ENCODE assay signal across 16 cellular contexts in genomic region chr19:58372311-58373133, GRCh38. TPM values are rescaled to one million over a fixed set of nuclear protein-coding genes. Genes with fewer than 3 reads are reported as not detected.
DNase-seq lines count a peak whose midpoint lies in the region; ATAC-seq and TF ChIP-seq lines count a peak whose summit lies in the region.
"Had no signal": no experiment of that assay in that cellular context is flagged by ENCODE, and none has a peak within 500 bp of the region (broad histone marks: within the 10 kb centered on the region; RNA-seq: fewer than 3 reads in every experiment).

No MANE protein-coding gene starts in this region.

- TF ChIP-seq CTCF in foreskin fibroblast (IDR thresholded peaks at IDR 0.05; ENCODE audit: low read depth, low read length) (peak; percentile 3), osteoblast (IDR thresholded peaks at IDR 0.05; ENCODE audit: extremely low read depth, low read depth, low read length) (peak; percentile 27)

- no peaks in the 10 kb centered on the region for H3K4me1 ChIP-seq in osteoblast (ENCODE audit: insufficient read depth, low read length)
- no peaks in the 10 kb centered on the region for H3K4me1 ChIP-seq in effector memory CD4-positive, alpha-beta T cell (ENCODE audit: control insufficient read depth, insufficient read depth, low read length, poor library complexity, severe bottlenecking)
- H3K4me1 ChIP-seq: neural progenitor cell, tibial artery had no signal

- H4K20me1 ChIP-seq in osteoblast (ENCODE audit: insufficient read depth, low read length), result no peaks in the 10 kb centered on the region

- no peak overlapping the region for H3K4me2 ChIP-seq in osteoblast (ENCODE audit: insufficient read depth, low read length)
- H3K4me2 ChIP-seq: KMS-11, neural progenitor cell, smooth muscle cell had no signal

- no peaks in the 10 kb centered on the region for H3K79me2 ChIP-seq in osteoblast (ENCODE audit: insufficient read depth, low read length)

- POLR2A ChIA-PET in activated CD4-positive, alpha-beta memory T cell treated with anti-CD3 and anti-CD28 coated beads, Interleukin-2, amount 10 ng/mL, durations not matched to agents 7 days and 5 days (lab: Charles Lee), result interaction anchor here (0.9 to 1.2 kb wide), 2 partner anchors 9 to 94 kb away, joined by 3 to 4 read pairs; partner anchors contain the start of gene ZNF8

- no peaks in the 10 kb centered on the region for H3K4me1 Mint-ChIP-seq in activated CD4-positive, alpha-beta memory T cell treated with anti-CD3 and anti-CD28 coated beads, Interleukin-2, amount 10 ng/mL, durations not matched to agents 7 days and 5 days
- no peaks in the 10 kb centered on the region for H3K4me1 Mint-ChIP-seq in stimulated activated effector memory CD8-positive, alpha-beta T cell treated with anti-CD3 and anti-CD28 coated beads, Interleukin-12 subunit alpha, Interleukin-12 subunit beta, amount 100 ng/mL, for 72 hours
- H3K4me1 Mint-ChIP-seq: neural progenitor cell had no signal

- CTCF ChIA-PET in activated CD4-positive, alpha-beta memory T cell treated with anti-CD3 and anti-CD28 coated beads, Interleukin-2, amount 10 ng/mL, durations not matched to agents 7 days and 5 days (lab: Charles Lee), result no interaction called here

- no peak overlapping the region for H3K4me3 Mint-ChIP-seq in activated CD4-positive, alpha-beta memory T cell treated with anti-CD3 and anti-CD28 coated beads, Interleukin-2, amount 10 ng/mL, durations not matched to agents 7 days and 5 days
- no peak overlapping the region for H3K4me3 Mint-ChIP-seq in stimulated activated effector memory CD8-positive, alpha-beta T cell treated with anti-CD3 and anti-CD28 coated beads, Interleukin-12 subunit alpha, Interleukin-12 subunit beta, amount 100 ng/mL, for 72 hours
- H3K4me3 Mint-ChIP-seq: activated naive CD8-positive, alpha-beta T cell treated with anti-CD3 and anti-CD28 coated beads for 36 hours; CD8-positive, alpha-beta T cell; neural progenitor cell had no signal

- no peak overlapping the region for H3K27ac Mint-ChIP-seq in activated CD4-positive, alpha-beta memory T cell treated with anti-CD3 and anti-CD28 coated beads, Interleukin-2, amount 10 ng/mL, durations not matched to agents 7 days and 5 days
- no peak overlapping the region for H3K27ac Mint-ChIP-seq in stimulated activated effector memory CD8-positive, alpha-beta T cell treated with anti-CD3 and anti-CD28 coated beads, Interleukin-12 subunit alpha, Interleukin-12 subunit beta, amount 100 ng/mL, for 72 hours
- H3K27ac Mint-ChIP-seq: activated naive CD8-positive, alpha-beta T cell treated with anti-CD3 and anti-CD28 coated beads for 36 hours; CD8-positive, alpha-beta T cell; neural progenitor cell had no signal

- H3K9me3 ChIP-seq in osteoblast (ENCODE audit: low read depth, low read length), result no peaks in the 10 kb centered on the region
- H3K9me3 ChIP-seq in effector memory CD4-positive, alpha-beta T cell (ENCODE audit: control insufficient read depth, low read length), result no peaks in the 10 kb centered on the region
- H3K9me3 ChIP-seq: tibial artery had no signal

- H3K27me3 ChIP-seq in H7 (ENCODE audit: control insufficient read depth, insufficient read depth, low read length) (no peaks in the 10 kb centered on the region), osteoblast (ENCODE audit: insufficient read depth, low read length) (no peaks in the 10 kb centered on the region)
- H3K27me3 ChIP-seq in effector memory CD4-positive, alpha-beta T cell (replicated peaks; ENCODE audit: control insufficient read depth, insufficient read depth, low read length, poor library complexity, severe bottlenecking), result no peaks in the 10 kb centered on the region
- H3K27me3 ChIP-seq: neural progenitor cell had no signal

- H3K4me3 ChIP-seq in H7 (ENCODE audit: insufficient read depth, low read depth, low read length) (no peak overlapping the region), foreskin fibroblast (ENCODE audit: low read depth in 1 of 2, low read length in 2 of 2) (no peak overlapping the region), osteoblast (ENCODE audit: insufficient read depth, low read length) (no peak overlapping the region)
- no peak overlapping the region for H3K4me3 ChIP-seq in effector memory CD4-positive, alpha-beta T cell (ENCODE audit: insufficient read depth, low read depth, low read length, poor library complexity, severe bottlenecking)
- H3K4me3 ChIP-seq: coronary artery, neural progenitor cell, smooth muscle cell, tibial artery had no signal

- H2AFZ ChIP-seq in osteoblast (ENCODE audit: low read length), result no peak overlapping the region
- H2AFZ ChIP-seq: neural progenitor cell had no signal

- DNase-seq in H7 (peak; percentile 66), RPMI8226 (peak; percentile 65), foreskin fibroblast (peak in 1 of 2 donors; percentile 39), osteoblast (ENCODE audit: insufficient read length, low spot score, missing footprints) (peak; percentile 66), NCI-H187 (lab: John Stamatoyannopoulos, UW) (no peak)
- DNase-seq in effector memory CD4-positive, alpha-beta T cell, result no peak
- DNase-seq in activated CD4-positive, alpha-beta memory T cell treated with anti-CD3 and anti-CD28 coated beads, Interleukin-2, amount 10 ng/mL, durations not matched to agents 7 days and 5 days, result no peak
- no peak for DNase-seq in stimulated activated effector memory CD8-positive, alpha-beta T cell treated with anti-CD3 and anti-CD28 coated beads, Interleukin-12 subunit alpha, Interleukin-12 subunit beta, amount 100 ng/mL, for 72 hours (ENCODE audit: low spot score in 2 of 2)
- DNase-seq: activated naive CD8-positive, alpha-beta T cell treated with anti-CD3 and anti-CD28 coated beads for 36 hours; CD8-positive, alpha-beta T cell; NCI-H2029 treated with DMSO at 0.1 percent for 48 hours; tibial artery had no signal

- ATAC-seq in stimulated activated effector memory CD8-positive, alpha-beta T cell treated with anti-CD3 and anti-CD28 coated beads, Interleukin-12 subunit alpha, Interleukin-12 subunit beta, amount 100 ng/mL, for 72 hours, result no peak
- ATAC-seq: CD8-positive, alpha-beta T cell had no signal

- H3K36me3 ChIP-seq in H7 (replicated peaks; ENCODE audit: control insufficient read depth, insufficient read depth, low read length) (no peaks in the 10 kb centered on the region), osteoblast (ENCODE audit: insufficient read depth, low read length) (no peaks in the 10 kb centered on the region)
- no peaks in the 10 kb centered on the region for H3K36me3 ChIP-seq in effector memory CD4-positive, alpha-beta T cell (ENCODE audit: control insufficient read depth, insufficient read depth, low read length)
- H3K36me3 ChIP-seq: neural progenitor cell had no signal

- no peaks in the 10 kb centered on the region for H3K36me3 Mint-ChIP-seq in activated CD4-positive, alpha-beta memory T cell treated with anti-CD3 and anti-CD28 coated beads, Interleukin-2, amount 10 ng/mL, durations not matched to agents 7 days and 5 days (ENCODE audit: low read depth)
- no peaks in the 10 kb centered on the region for H3K36me3 Mint-ChIP-seq in stimulated activated effector memory CD8-positive, alpha-beta T cell treated with anti-CD3 and anti-CD28 coated beads, Interleukin-12 subunit alpha, Interleukin-12 subunit beta, amount 100 ng/mL, for 72 hours
- H3K36me3 Mint-ChIP-seq: activated naive CD8-positive, alpha-beta T cell treated with anti-CD3 and anti-CD28 coated beads for 36 hours; CD8-positive, alpha-beta T cell had no signal

- H3K9me3 Mint-ChIP-seq in activated CD4-positive, alpha-beta memory T cell treated with anti-CD3 and anti-CD28 coated beads, Interleukin-2, amount 10 ng/mL, durations not matched to agents 7 days and 5 days, result no peaks in the 10 kb centered on the region
- no peaks in the 10 kb centered on the region for H3K9me3 Mint-ChIP-seq in stimulated activated effector memory CD8-positive, alpha-beta T cell treated with anti-CD3 and anti-CD28 coated beads, Interleukin-12 subunit alpha, Interleukin-12 subunit beta, amount 100 ng/mL, for 72 hours
- H3K9me3 Mint-ChIP-seq: activated naive CD8-positive, alpha-beta T cell treated with anti-CD3 and anti-CD28 coated beads for 36 hours; CD8-positive, alpha-beta T cell; neural progenitor cell had no signal

- H3K27me3 Mint-ChIP-seq in activated CD4-positive, alpha-beta memory T cell treated with anti-CD3 and anti-CD28 coated beads, Interleukin-2, amount 10 ng/mL, durations not matched to agents 7 days and 5 days, result no peaks in the 10 kb centered on the region
- H3K27me3 Mint-ChIP-seq: activated naive CD8-positive, alpha-beta T cell treated with anti-CD3 and anti-CD28 coated beads for 36 hours had no signal

- no peak overlapping the region for H3K27ac ChIP-seq in osteoblast (ENCODE audit: low read depth, low read length)
- no peak overlapping the region for H3K27ac ChIP-seq in effector memory CD4-positive, alpha-beta T cell (ENCODE audit: insufficient read depth, low read length, poor library complexity, severe bottlenecking)
- H3K27ac ChIP-seq: coronary artery, KMS-11, neural progenitor cell, tibial artery had no signal

RNA-seq across cellular contexts. Expression of gene ZNF837, which starts 8.3 kb away (rescaled TPM):
- 4.4 and 7.7 TPM in 2 replicates for total RNA-seq in H7 (2014; rRNA removed; shearing (Covaris generic))
- total RNA-seq in osteoblast, result 4.4 and 4.7 TPM in 2 replicates
- 1 to 10 TPM; 1.7 TPM for total RNA-seq in activated CD4-positive, alpha-beta memory T cell treated with anti-CD3 and anti-CD28 coated beads, Interleukin-2, amount 10 ng/mL, durations not matched to agents 7 days and 5 days

RNA-seq across cellular contexts. Expression of gene ZNF497, which starts 10.0 kb away (rescaled TPM):
- 3.0 and 3.2 TPM in 2 replicates for total RNA-seq in H7 (2014; rRNA removed; shearing (Covaris generic))
- total RNA-seq in osteoblast, result 1.2 and 1.4 TPM in 2 replicates
- total RNA-seq in activated CD4-positive, alpha-beta memory T cell treated with anti-CD3 and anti-CD28 coated beads, Interleukin-2, amount 10 ng/mL, durations not matched to agents 7 days and 5 days, result 1 to 10 TPM; 1.1 to 1.2 TPM

RNA-seq across cellular contexts. Expression of gene RPS5, which starts 14.5 kb away (rescaled TPM):
- total RNA-seq in H7 (2014; rRNA removed; shearing (Covaris generic)), result 2,794 and 2,937 TPM in 2 replicates
- total RNA-seq in osteoblast, result 1,166 and 1,239 TPM in 2 replicates
- 100 to 1,000 TPM; 785 to 801 TPM for total RNA-seq in activated CD4-positive, alpha-beta memory T cell treated with anti-CD3 and anti-CD28 coated beads, Interleukin-2, amount 10 ng/mL, durations not matched to agents 7 days and 5 days

RNA-seq across cellular contexts. Expression of gene A1BG, which starts 19.2 kb away (rescaled TPM):
- total RNA-seq in H7 (2014; rRNA removed; shearing (Covaris generic)), result 33.8 and 45.5 TPM in 2 replicates
- total RNA-seq in osteoblast, result 1.1 and 1.5 TPM in 2 replicates
- total RNA-seq in activated CD4-positive, alpha-beta memory T cell treated with anti-CD3 and anti-CD28 coated beads, Interleukin-2, amount 10 ng/mL, durations not matched to agents 7 days and 5 days, result 1 to 10 TPM; 8.5 to 9.9 TPM

RNA-seq across cellular contexts. Expression of gene RNF225, which starts 22.9 kb away (rescaled TPM):
- 0.70 TPM in 1 of 2 replicates, not detected in the other for total RNA-seq in H7 (2014; rRNA removed; shearing (Covaris generic))
- not detected in 2 replicates for total RNA-seq in osteoblast
- total RNA-seq in activated CD4-positive, alpha-beta memory T cell treated with anti-CD3 and anti-CD28 coated beads, Interleukin-2, amount 10 ng/mL, durations not matched to agents 7 days and 5 days, result under 1 TPM in 1 of 2 experiments, not detected in 1; 0.45 TPM
- total RNA-seq: smooth muscle cell had no signal

Comparison
In these comparisons a context has a peak if more than half of its experiments do, and no peak if none do; other contexts are left out.
1. DNase-seq: peak in H7 (single experiment), RPMI8226 (single experiment) and osteoblast (single experiment); none in effector memory CD4-positive, alpha-beta T cell (0 of 3), NCI-H187 (0 of 2), activated CD4-positive, alpha-beta memory T cell treated with anti-CD3 and anti-CD28 coated beads, Interleukin-2, amount 10 ng/mL, durations not matched to agents 7 days and 5 days (single experiment) and stimulated activated effector memory CD8-positive, alpha-beta T cell treated with anti-CD3 and anti-CD28 coated beads, Interleukin-12 subunit alpha, Interleukin-12 subunit beta, amount 100 ng/mL, for 72 hours (0 of 2).